ENCODE assay signal across 15 cellular contexts in the genomic region with DNA sequence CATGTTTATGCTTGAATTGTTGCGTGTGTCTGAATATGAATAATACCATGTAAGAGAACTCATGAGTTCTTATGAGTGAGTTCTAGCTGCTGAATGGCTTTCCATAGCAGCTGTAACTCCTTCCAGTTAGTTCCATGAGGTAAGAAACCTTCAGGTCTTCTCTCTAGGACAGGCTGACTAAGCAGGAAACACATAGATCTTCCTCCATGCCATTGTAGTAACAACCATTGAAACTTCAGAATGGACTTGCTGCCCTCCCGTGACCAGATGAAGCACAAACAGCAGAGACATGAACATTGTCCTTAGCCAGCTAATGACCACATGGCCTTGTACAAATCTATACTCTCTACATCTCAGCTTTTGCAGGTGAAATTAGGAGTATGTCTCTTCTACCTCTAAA.
A peak's percentile ranks its signal among the peaks of the same experiment; 100 is the strongest.
DNase-seq lines count a peak whose midpoint lies in the region; ATAC-seq and TF ChIP-seq lines count a peak whose summit lies in the region.
"Had no signal": no experiment of that assay in that cellular context is flagged by ENCODE, and none has a peak within 500 bp of the region (broad histone marks: within the 10 kb centered on the region; RNA-seq: fewer than 3 reads in every experiment).

No MANE protein-coding gene starts in this region.

- H3K9me2 ChIP-seq in PC-3 (replicated peaks; ENCODE audit: low read length), result no peaks in the 10 kb centered on the region
- no peaks in the 10 kb centered on the region for H3K9me2 ChIP-seq in Karpas-422 (replicated peaks; ENCODE audit: insufficient read depth, low read length)

- no peaks in the 10 kb centered on the region for H3K27me3 Mint-ChIP-seq in type B pancreatic cell
- H3K27me3 Mint-ChIP-seq: T-cell had no signal

- H3K9ac ChIP-seq in PC-3 (ENCODE audit: low read length) (no peak overlapping the region), Karpas-422 (ENCODE audit: low read length) (no peak overlapping the region)

- H2AFZ ChIP-seq in PC-3 (ENCODE audit: low read length) (no peak overlapping the region), Karpas-422 (ENCODE audit: low read length) (no peak overlapping the region)

- intact Hi-C loops in breast epithelium (cut with DNase I; ENCODE audit: low total_unique reads), result no loop called here
- intact Hi-C loops in PC-3 (cut with micrococcal nuclease), result loop anchor here (5.0 kb wide), 1 partner anchor 1039 kb away; no protein-coding TSS in a partner anchor

- TF ChIP-seq CTCF in breast epithelium (IDR thresholded peaks at IDR 0.05) (no peak), PC-3 (conservative IDR thresholded peaks at IDR 0.05; ENCODE audit: low read depth, low read length) (peak; percentile 32; the same call in 1 of the 2 replicates), epithelial cell of esophagus (IDR thresholded peaks at IDR 0.05; ENCODE audit: insufficient read depth, low read depth, low read length, missing control alignments) (peak; percentile 24), type B pancreatic cell (conservative IDR thresholded peaks at IDR 0.05) (peak; percentile 18)

- no TSS peak for BruUV-seq in PC-3 (replicated peaks; lab: Mats Ljungman, UMichigan)

- no peaks in the 10 kb centered on the region for H3K4me1 ChIP-seq in breast epithelium
- H3K4me1 ChIP-seq in PC-3 (ENCODE audit: insufficient read depth, low read length), result no peaks in the 10 kb centered on the region
- H3K4me1 ChIP-seq in Karpas-422 (ENCODE audit: low read length), result no peaks in the 10 kb centered on the region
- H3K4me1 ChIP-seq: gastroesophageal sphincter, spleen had no signal

- H3K27me3 ChIP-seq in breast epithelium, result no peaks in the 10 kb centered on the region
- no peaks in the 10 kb centered on the region for H3K27me3 ChIP-seq in PC-3 (ENCODE audit: low read length)
- H3K27me3 ChIP-seq in Karpas-422 (ENCODE audit: low read length), result no peaks in the 10 kb centered on the region
- H3K27me3 ChIP-seq: gastroesophageal sphincter, spleen had no signal

- H3K36me3 ChIP-seq in breast epithelium (no peaks in the 10 kb centered on the region), PC-3 (ENCODE audit: low read depth, low read length) (no peaks in the 10 kb centered on the region), Karpas-422 (ENCODE audit: insufficient read depth, low read length) (no peaks in the 10 kb centered on the region)
- H3K36me3 ChIP-seq: gastroesophageal sphincter, spleen had no signal

- POLR2A ChIA-PET in PC-3 (lab: Charles Lee; ENCODE audit: unreplicated experiment), result no interaction called here

- ATAC-seq in PC-3 (peak; percentile 57; the same call in 1 of the 2 replicates), HG02884 (IDR thresholded peaks at IDR 0.05; ENCODE audit: unreplicated experiment) (no peak), HG02852 (IDR thresholded peaks at IDR 0.05; ENCODE audit: unreplicated experiment) (no peak)
- ATAC-seq: activated CD8-positive, alpha-beta T cell treated with anti-CD3 and anti-CD28 coated beads, Interleukin-2, amount 10 ng/mL, durations not matched to agents 7 days and 5 days; gastroesophageal sphincter; T-cell had no signal

- no peaks in the 10 kb centered on the region for H3K9me3 Mint-ChIP-seq in type B pancreatic cell

- H3K27ac ChIP-seq in breast epithelium (no peak overlapping the region), PC-3 (ENCODE audit: low read length) (no peak overlapping the region), Karpas-422 (ENCODE audit: low read length) (no peak overlapping the region)
- H3K27ac ChIP-seq: gastroesophageal sphincter had no signal

- H3F3A ChIP-seq in PC-3 (ENCODE audit: low read length, unreplicated experiment), result no peaks in the 10 kb centered on the region

- in situ Hi-C loops in T47D (cut with HindIII; ENCODE audit: low pct_unique_long_range_greater_than_20kb, low sequenced_read_pairs), result no loop called here

- no peaks in the 10 kb centered on the region for H3K36me3 Mint-ChIP-seq in type B pancreatic cell
- H3K36me3 Mint-ChIP-seq: T-cell had no signal

- H4K20me1 ChIP-seq in PC-3 (ENCODE audit: low read length) (no peaks in the 10 kb centered on the region), Karpas-422 (ENCODE audit: insufficient read depth, low read depth, low read length) (no peaks in the 10 kb centered on the region)

- H3K4me3 ChIP-seq in breast epithelium, result no peak overlapping the region
- no peak overlapping the region for H3K4me3 ChIP-seq in PC-3 (ENCODE audit: low read length)
- no peak overlapping the region for H3K4me3 ChIP-seq in epithelial cell of esophagus (ENCODE audit: low read length)
- H3K4me3 ChIP-seq in Karpas-422 (ENCODE audit: low read length), result no peak overlapping the region
- H3K4me3 ChIP-seq: gastroesophageal sphincter, spleen had no signal

- H3K4me1 Mint-ChIP-seq in type B pancreatic cell (ENCODE audit: unreplicated experiment), result no peaks in the 10 kb centered on the region
- H3K4me1 Mint-ChIP-seq: T-cell had no signal

- CTCF ChIA-PET in PC-3 (lab: Charles Lee), result no interaction called here

- DNase-seq in T47D (ENCODE audit: low read depth in 1 of 2, low spot score in 1 of 2) (peak; percentile 2 to 61), breast epithelium (ENCODE audit: low spot score in 2 of 2) (no peak), PC-3 (peak; percentile 38), epithelial cell of esophagus (ENCODE audit: low read depth) (peak; percentile 13), type B pancreatic cell (ENCODE audit: extremely low spot score, unreplicated experiment) (no peak), Karpas-422 (no peak)
- DNase-seq: activated CD8-positive, alpha-beta T cell treated with anti-CD3 and anti-CD28 coated beads, Interleukin-2, amount 10 ng/mL, durations not matched to agents 7 days and 5 days; activated naive CD4-positive, alpha-beta T cell; cortex of kidney; NCI-H748 treated with DMSO at 0.1 percent for 48 hours; spleen; T-cell had no signal

- H3K4me2 ChIP-seq in PC-3 (ENCODE audit: low read length) (no peak overlapping the region), Karpas-422 (ENCODE audit: low read depth, low read length, poor library complexity, severe bottlenecking) (no peak overlapping the region)

- H3K79me2 ChIP-seq in PC-3 (ENCODE audit: low read length) (no peaks in the 10 kb centered on the region), Karpas-422 (ENCODE audit: low read length) (no peaks in the 10 kb centered on the region)

- H3K9me3 ChIP-seq in breast epithelium (no peaks in the 10 kb centered on the region), PC-3 (ENCODE audit: low read length) (no peaks in the 10 kb centered on the region), Karpas-422 (ENCODE audit: low read length) (no peaks in the 10 kb centered on the region)
- H3K9me3 ChIP-seq: gastroesophageal sphincter had no signal

- no peak for TF ChIP-seq POLR2A in breast epithelium (IDR thresholded peaks at IDR 0.05)

- no peak overlapping the region for H3K27ac Mint-ChIP-seq in type B pancreatic cell
- H3K27ac Mint-ChIP-seq: activated CD8-positive, alpha-beta T cell treated with anti-CD3 and anti-CD28 coated beads, Interleukin-2, amount 10 ng/mL, durations not matched to agents 7 days and 5 days; T-cell had no signal

- no peak overlapping the region for H3K4me3 Mint-ChIP-seq in type B pancreatic cell
- H3K4me3 Mint-ChIP-seq: activated CD8-positive, alpha-beta T cell treated with anti-CD3 and anti-CD28 coated beads, Interleukin-2, amount 10 ng/mL, durations not matched to agents 7 days and 5 days; T-cell had no signal

Comparison
In these comparisons a context has a peak if more than half of its experiments do, and no peak if none do; other contexts are left out.
1. DNase-seq: peak in T47D (2 of 2), PC-3 (single experiment) and epithelial cell of esophagus (single experiment); none in breast epithelium (0 of 2), type B pancreatic cell (single experiment) and Karpas-422 (single experiment).
2. CTCF ChIP-seq: peak in PC-3 (single experiment), epithelial cell of esophagus (single experiment) and type B pancreatic cell (single experiment); none in breast epithelium (0 of 3).